In the genomic region with DNA sequence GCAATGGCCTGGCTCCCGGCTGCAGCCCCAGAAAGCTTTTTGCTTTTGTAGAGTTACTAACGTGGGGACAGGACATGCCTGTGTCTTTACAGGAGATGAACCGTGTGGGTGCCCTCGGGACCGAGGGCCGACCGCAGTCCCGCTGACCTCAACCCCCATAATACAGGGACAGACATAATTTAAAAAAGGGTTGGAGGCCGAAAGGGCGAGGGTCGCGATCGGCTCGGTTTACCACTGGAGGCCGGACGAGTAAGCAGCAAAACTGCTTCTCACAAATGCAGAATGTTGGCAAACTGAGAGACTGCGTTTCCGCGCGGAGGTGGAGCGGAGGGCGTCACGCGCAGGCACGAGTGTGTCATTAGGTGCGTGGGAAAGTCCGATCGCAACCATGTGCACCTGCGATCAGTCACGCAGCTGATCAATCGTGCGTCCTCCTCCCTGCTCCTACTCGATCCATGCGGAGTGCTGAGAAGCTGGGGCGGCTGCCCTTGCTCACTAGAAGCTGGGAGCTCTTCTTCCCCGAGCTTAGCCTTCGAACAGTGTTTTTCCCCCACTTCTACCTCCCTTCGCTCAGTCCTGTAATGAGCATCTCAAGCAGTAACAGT, we compare ENCODE assay signal across 6 cellular contexts. TPM values are rescaled to one million over a fixed set of nuclear protein-coding genes. Genes with fewer than 3 reads are reported as not detected.
"Had no signal": no experiment of that assay in that cellular context is flagged by ENCODE, and none has a peak within 500 bp of the region (broad histone marks: within the 10 kb centered on the region; RNA-seq: fewer than 3 reads in every experiment).

No MANE protein-coding gene starts in this region.

RNA-seq across cellular contexts. Expression of gene OR2T2, which starts 11.5 kb away (rescaled TPM):
- total RNA-seq: GM23248, H4, H7, HepG2, HFFc6, HT1080 had no signal

RNA-seq across cellular contexts. Expression of gene OR2T1, which starts 31.1 kb away (rescaled TPM):
- total RNA-seq: GM23248, H4, H7, HepG2, HFFc6, HT1080 had no signal

RNA-seq across cellular contexts. Expression of gene OR2T3, which starts 39.2 kb away (rescaled TPM):
- total RNA-seq: GM23248, H4, H7, HepG2, HFFc6, HT1080 had no signal

RNA-seq across cellular contexts. Expression of gene OR2T5, which starts 54.5 kb away (rescaled TPM):
- total RNA-seq: GM23248, H4, H7, HepG2, HFFc6, HT1080 had no signal

RNA-seq across cellular contexts. Expression of gene OR2T6, which starts 58.4 kb away (rescaled TPM):
- total RNA-seq: GM23248, H4, H7, HepG2, HFFc6, HT1080 had no signal
